ENCODE assay signal across 17 cellular contexts in the genomic region with DNA sequence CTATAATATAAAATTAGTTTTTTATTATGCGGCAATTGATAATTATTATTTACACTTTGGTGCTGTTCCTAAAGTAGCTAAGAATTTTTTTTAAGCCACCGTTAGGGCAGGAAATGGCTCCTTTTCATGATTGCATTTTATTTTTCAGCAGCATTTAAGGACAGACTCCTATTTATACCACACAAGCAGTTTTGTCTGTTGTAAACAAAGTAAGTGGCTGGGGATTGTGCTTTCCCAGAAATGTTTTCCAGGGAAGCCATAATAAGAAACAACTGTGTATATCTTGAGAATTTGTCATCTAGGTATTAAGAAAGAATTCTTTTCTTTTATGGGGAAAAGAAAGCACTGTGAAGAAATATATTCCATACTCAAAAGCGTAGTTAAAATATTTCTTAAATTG.
DNase-seq lines count a peak whose midpoint lies in the region; ATAC-seq, FAIRE-seq and TF ChIP-seq lines count a peak whose summit lies in the region.
"Had no signal": no experiment of that assay in that cellular context is flagged by ENCODE, and none has a peak within 500 bp of the region (broad histone marks: within the 10 kb centered on the region; RNA-seq: fewer than 3 reads in every experiment).

No MANE protein-coding gene starts in this region.

- H3K9ac ChIP-seq in HUES64 (ENCODE audit: low read depth, low read length), result peak overlapping the region; percentile 39; the same call in 1 of the 2 replicates

- no peaks in the 10 kb centered on the region for H3K36me3 ChIP-seq in BJ (ENCODE audit: control insufficient read depth, insufficient read depth, low read length)
- H3K36me3 ChIP-seq in HUES64 (ENCODE audit: insufficient read depth, low read length), result no peaks in the 10 kb centered on the region
- H3K36me3 ChIP-seq in WERI-Rb-1, result no peaks in the 10 kb centered on the region

- TF ChIP-seq POLR2A in GM12892 (IDR thresholded peaks at IDR 0.05; ENCODE audit: low read depth, low read length), result no peak

- TF ChIP-seq CTCF in BJ (IDR thresholded peaks at IDR 0.05; ENCODE audit: insufficient read depth, low read depth, low read length), result no peak
- no peak for TF ChIP-seq CTCF in WERI-Rb-1 (IDR thresholded peaks at IDR 0.05; ENCODE audit: low read depth, low read length)

- WGBS in HUES64, result 43% methylated on average over 1 of the region's 3 CpGs

- peak; percentile 58 for FAIRE-seq in endometrium (lab: Jason Lieb, UNC)
- FAIRE-seq in GM12892 (lab: Jason Lieb, UNC), result no peak

- H3K27ac ChIP-seq in HUES64 (ENCODE audit: low read depth, low read length), result peak overlapping the region; percentile 92; the same call in 1 of the 2 replicates
- H3K27ac ChIP-seq in WERI-Rb-1, result no peak overlapping the region

- DNase-seq in BJ (ENCODE audit: low read depth) (peak; percentile 47), midbrain (lab: John Stamatoyannopoulos, UW) (peak; percentile 1), GM12892 (ENCODE audit: insufficient read length) (no peak), WERI-Rb-1 (no peak)
- DNase-seq: CD4-positive, alpha-beta T cell; GOT3; Karpas-422; MM.1S; NCI-H1105; NCI-H1694 treated with DMSO at 0.1 percent for 48 hours; NCI-H2107; NCI-H345; OCI-M1; SIG-M5 had no signal

- no peak for ATAC-seq in GM18861 (IDR thresholded peaks at IDR 0.05; ENCODE audit: unreplicated experiment)

- H3K9me3 ChIP-seq in HUES64 (ENCODE audit: insufficient read depth, low read depth, low read length), result no peaks in the 10 kb centered on the region
- H3K9me3 ChIP-seq in WERI-Rb-1 (ENCODE audit: severe bottlenecking), result no peaks in the 10 kb centered on the region

- H3K4me1 ChIP-seq in HUES64 (ENCODE audit: insufficient read depth, low read length), result peaks cover 25% of the 10 kb centered on the region

- CTCF ChIA-PET in BJ (lab: Yijun Ruan, JAX), result no interaction called here

- H3K4me3 ChIP-seq in BJ (ENCODE audit: low read depth, low read length) (no peak overlapping the region), HUES64 (ENCODE audit: low read length) (no peak overlapping the region), WERI-Rb-1 (ENCODE audit: low read depth, low read length) (no peak overlapping the region)

- POLR2A ChIA-PET in BJ (lab: Charles Lee), result no interaction called here

- no peaks in the 10 kb centered on the region for H3K27me3 ChIP-seq in BJ (ENCODE audit: control insufficient read depth, insufficient read depth, low read length)
- no peaks in the 10 kb centered on the region for H3K27me3 ChIP-seq in HUES64 (ENCODE audit: insufficient read depth, low read length)
- H3K27me3 ChIP-seq in WERI-Rb-1 (ENCODE audit: insufficient read depth, low read depth, severe bottlenecking), result no peaks in the 10 kb centered on the region

Comparison
In these comparisons a context has a peak if more than half of its experiments do, and no peak if none do; other contexts are left out.
1. DNase-seq: peak in BJ (single experiment) and midbrain (single experiment); none in GM12892 (single experiment) and WERI-Rb-1 (single experiment).